1 cellular context compared by ENCODE assay signal in genomic region chr4:109764785-109765419, GRCh38.
A peak's percentile ranks its signal among the peaks of the same experiment; 100 is the strongest.
TF ChIP-seq lines count a peak whose summit lies in the region.

No MANE protein-coding gene starts in this region.

TF ChIP-seq in K562, 482 proteins besides CTCF, POLR2A, EP300 and RAD21 (continued from another document):
- TF ChIP-seq, protein P1, sequence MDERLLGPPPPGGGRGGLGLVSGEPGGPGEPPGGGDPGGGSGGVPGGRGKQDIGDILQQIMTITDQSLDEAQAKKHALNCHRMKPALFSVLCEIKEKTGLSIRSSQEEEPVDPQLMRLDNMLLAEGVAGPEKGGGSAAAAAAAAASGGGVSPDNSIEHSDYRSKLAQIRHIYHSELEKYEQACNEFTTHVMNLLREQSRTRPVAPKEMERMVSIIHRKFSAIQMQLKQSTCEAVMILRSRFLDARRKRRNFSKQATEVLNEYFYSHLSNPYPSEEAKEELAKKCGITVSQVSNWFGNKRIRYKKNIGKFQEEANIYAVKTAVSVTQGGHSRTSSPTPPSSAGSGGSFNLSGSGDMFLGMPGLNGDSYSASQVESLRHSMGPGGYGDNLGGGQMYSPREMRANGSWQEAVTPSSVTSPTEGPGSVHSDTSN (CRISPR knock-in tag; IDR thresholded peaks at IDR 0.05; ENCODE audit: low read depth), result no peak
- TF ChIP-seq, protein P1 (tag; conservative IDR thresholded peaks at IDR 0.05; ENCODE audit: low read depth), result peak; percentile 66
- TF ChIP-seq, protein P2, sequence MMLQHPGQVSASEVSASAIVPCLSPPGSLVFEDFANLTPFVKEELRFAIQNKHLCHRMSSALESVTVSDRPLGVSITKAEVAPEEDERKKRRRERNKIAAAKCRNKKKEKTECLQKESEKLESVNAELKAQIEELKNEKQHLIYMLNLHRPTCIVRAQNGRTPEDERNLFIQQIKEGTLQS (IDR thresholded peaks at IDR 0.05), result peak; percentile 11; the same call in 1 of the 2 replicates
- TF ChIP-seq, protein P2 (CRISPR knock-in tag; conservative IDR thresholded peaks at IDR 0.05), result no peak
TF ChIP-seq in K562: peak in this region for 14.
